ENCODE assay signal across 1 cellular context in genomic region chr14:74893614-74894091, GRCh38.
TF ChIP-seq lines count a peak whose summit lies in the region.

No MANE protein-coding gene starts in this region.

TF ChIP-seq in GM23338, 12 proteins besides CTCF, POLR2A, EP300 and RAD21 (continued from another document):
- TF ChIP-seq ETS1 (IDR thresholded peaks at IDR 0.05) (no peak), ZNF462 (CRISPR knock-in tag; IDR thresholded peaks at IDR 0.05) (no peak), STAT1 (IDR thresholded peaks at IDR 0.05; ENCODE audit: unreplicated experiment) (no peak), NANOG (IDR thresholded peaks at IDR 0.05; ENCODE audit: borderline replicate concordance) (no peak), EZH2phosphoT487 (IDR thresholded peaks at IDR 0.05; ENCODE audit: unreplicated experiment) (no peak)
